Comparison of ENCODE assay signal across 15 cellular contexts in genomic region chr13:65913173-65913572, GRCh38.
DNase-seq lines count a peak whose midpoint lies in the region; ATAC-seq, FAIRE-seq and TF ChIP-seq lines count a peak whose summit lies in the region.
"Had no signal": no experiment of that assay in that cellular context is flagged by ENCODE, and none has a peak within 500 bp of the region (broad histone marks: within the 10 kb centered on the region; RNA-seq: fewer than 3 reads in every experiment).

No MANE protein-coding gene starts in this region.

- peak overlapping the region; percentile 96 for H3K27ac ChIP-seq in RWPE2 (ENCODE audit: poor library complexity, severe bottlenecking)
- H3K27ac ChIP-seq: suprapubic skin had no signal

- TF ChIP-seq CTCF in RWPE2 (IDR thresholded peaks at IDR 0.05; ENCODE audit: poor library complexity, severe bottlenecking) (no peak), fibroblast of mammary gland (conservative IDR thresholded peaks at IDR 0.05; ENCODE audit: control insufficient read depth, insufficient read depth, low read depth, low read length) (no peak), osteocyte (IDR thresholded peaks at IDR 0.05) (no peak), D721Med (IDR thresholded peaks at IDR 0.05; ENCODE audit: insufficient read depth, missing control alignments) (no peak)

- no peak for FAIRE-seq in D721Med (lab: Jason Lieb, UNC)

- H3K4me1 Mint-ChIP-seq in osteocyte (ENCODE audit: unreplicated experiment), result peaks cover 63% of the 10 kb centered on the region
- H3K4me1 Mint-ChIP-seq: activated naive CD4-positive, alpha-beta T cell treated with anti-CD3 and anti-CD28 coated beads, Interleukin-2, amount 10 ng/mL, durations not matched to agents 7 days and 5 days; T-cell had no signal

- no peaks in the 10 kb centered on the region for H3K36me3 ChIP-seq in RWPE2 (ENCODE audit: low read depth)
- H3K36me3 ChIP-seq: suprapubic skin had no signal

- no peaks in the 10 kb centered on the region for H3K27me3 ChIP-seq in RWPE2 (ENCODE audit: insufficient read depth, poor library complexity, severe bottlenecking)
- H3K27me3 ChIP-seq: suprapubic skin had no signal

- DNase-seq in ELR (ENCODE audit: low read depth), result peak; percentile 89
- no peak for DNase-seq in RWPE2 (ENCODE audit: low spot score)
- DNase-seq in fibroblast of mammary gland (ENCODE audit: low read depth), result peak; percentile 91
- no peak for DNase-seq in osteocyte (ENCODE audit: extremely low spot score, unreplicated experiment)
- DNase-seq in D721Med (ENCODE audit: insufficient read length, low spot score), result no peak
- DNase-seq in NOMO-1 treated with dmso at 0.1 percent for 144 hours (lab: John Stamatoyannopoulos, UW; ENCODE audit: unreplicated experiment), result no peak
- DNase-seq in cortex of kidney (lab: John Stamatoyannopoulos, UW), result no peak
- DNase-seq in NCI-H2227 (lab: John Stamatoyannopoulos, UW; ENCODE audit: unreplicated experiment), result no peak
- DNase-seq: activated CD4-positive, alpha-beta memory T cell treated with anti-CD3 and anti-CD28 coated beads for 36 hours; activated naive CD4-positive, alpha-beta T cell treated with anti-CD3 and anti-CD28 coated beads, Interleukin-2, amount 10 ng/mL, durations not matched to agents 7 days and 5 days; CD8-positive, alpha-beta T cell; left cardiac atrium; NCI-H526 treated with DMSO at 0.1 percent for 48 hours; T-cell had no signal

- H3K9me3 ChIP-seq in RWPE2 (ENCODE audit: severe bottlenecking), result no peaks in the 10 kb centered on the region

- H3K4me3 ChIP-seq in RWPE2 (ENCODE audit: severe bottlenecking), result no peak overlapping the region
- no peak overlapping the region for H3K4me3 ChIP-seq in fibroblast of mammary gland (ENCODE audit: control insufficient read depth, low read depth, low read length)
- H3K4me3 ChIP-seq: suprapubic skin had no signal

- H3K27ac Mint-ChIP-seq in osteocyte (ENCODE audit: unreplicated experiment), result peak overlapping the region; percentile 78
- H3K27ac Mint-ChIP-seq: activated CD4-positive, alpha-beta memory T cell treated with anti-CD3 and anti-CD28 coated beads for 36 hours; activated naive CD4-positive, alpha-beta T cell treated with anti-CD3 and anti-CD28 coated beads, Interleukin-2, amount 10 ng/mL, durations not matched to agents 7 days and 5 days; CD8-positive, alpha-beta T cell; T-cell had no signal

- peaks cover 6% of the 10 kb centered on the region for H3K36me3 Mint-ChIP-seq in osteocyte (ENCODE audit: unreplicated experiment)
- H3K36me3 Mint-ChIP-seq: activated CD4-positive, alpha-beta memory T cell treated with anti-CD3 and anti-CD28 coated beads for 36 hours; activated naive CD4-positive, alpha-beta T cell treated with anti-CD3 and anti-CD28 coated beads, Interleukin-2, amount 10 ng/mL, durations not matched to agents 7 days and 5 days; CD8-positive, alpha-beta T cell; T-cell had no signal

- H3K27me3 Mint-ChIP-seq in osteocyte (ENCODE audit: unreplicated experiment), result no peaks in the 10 kb centered on the region
- H3K27me3 Mint-ChIP-seq: activated CD4-positive, alpha-beta memory T cell treated with anti-CD3 and anti-CD28 coated beads for 36 hours; activated naive CD4-positive, alpha-beta T cell treated with anti-CD3 and anti-CD28 coated beads, Interleukin-2, amount 10 ng/mL, durations not matched to agents 7 days and 5 days; T-cell had no signal

- H3K4me3 Mint-ChIP-seq in osteocyte (ENCODE audit: unreplicated experiment), result no peak overlapping the region
- H3K4me3 Mint-ChIP-seq: activated CD4-positive, alpha-beta memory T cell treated with anti-CD3 and anti-CD28 coated beads for 36 hours; activated naive CD4-positive, alpha-beta T cell treated with anti-CD3 and anti-CD28 coated beads, Interleukin-2, amount 10 ng/mL, durations not matched to agents 7 days and 5 days; CD8-positive, alpha-beta T cell; T-cell had no signal

- H3K4me1 ChIP-seq in RWPE2 (ENCODE audit: insufficient read depth, poor library complexity, severe bottlenecking), result peaks cover 36% of the 10 kb centered on the region
- H3K4me1 ChIP-seq: suprapubic skin had no signal

- peak; percentile 95 for ATAC-seq in RWPE2 (ENCODE audit: low read depth)
- ATAC-seq: CD8-positive, alpha-beta T cell; T-cell had no signal

- H3K9me3 Mint-ChIP-seq in osteocyte (ENCODE audit: unreplicated experiment), result peaks cover 17% of the 10 kb centered on the region

Comparison
In these comparisons a context has a peak if more than half of its experiments do, and no peak if none do; other contexts are left out.
1. DNase-seq: peak in ELR (single experiment) and fibroblast of mammary gland (single experiment); none in RWPE2 (single experiment), osteocyte (single experiment), D721Med (single experiment), NOMO-1 treated with dmso at 0.1 percent for 144 hours (single experiment), cortex of kidney (single experiment) and NCI-H2227 (single experiment).